Comparison of ENCODE assay signal across 1 cellular context in the genomic region with DNA sequence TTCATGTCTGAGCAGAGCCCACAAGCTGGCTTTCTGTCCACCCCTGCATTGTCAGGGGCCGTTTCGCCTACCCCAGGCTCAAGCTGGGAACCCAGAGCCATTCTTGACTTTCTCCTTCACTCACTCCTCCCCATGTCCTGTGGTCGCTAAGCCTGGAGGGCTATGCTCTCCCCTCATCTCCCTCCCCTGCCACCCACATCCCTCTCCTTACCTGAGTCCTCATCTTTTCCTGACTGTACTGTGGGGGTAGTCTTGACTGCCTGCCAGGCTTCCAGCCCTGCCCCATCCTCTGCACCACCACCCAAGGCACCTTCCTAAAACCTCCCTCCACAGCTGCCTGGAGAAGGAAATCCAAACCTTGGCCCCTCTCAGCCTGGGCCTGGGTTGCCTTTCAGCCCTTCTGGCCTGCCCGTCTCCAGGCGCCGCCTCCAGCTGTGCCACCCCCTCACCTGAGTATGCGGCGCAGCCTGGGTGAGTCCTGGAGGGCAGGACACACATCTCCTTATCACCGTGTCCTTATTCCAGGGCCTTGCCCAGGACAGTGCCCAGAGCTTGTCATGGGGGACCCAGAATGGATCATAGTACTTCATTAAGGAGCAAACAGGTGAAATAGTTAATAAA.
TF ChIP-seq lines count a peak whose summit lies in the region.

No MANE protein-coding gene starts in this region.

TF ChIP-seq in WTC11, 78 proteins besides CTCF, POLR2A, EP300 and RAD21:
- TF ChIP-seq, protein P1, sequence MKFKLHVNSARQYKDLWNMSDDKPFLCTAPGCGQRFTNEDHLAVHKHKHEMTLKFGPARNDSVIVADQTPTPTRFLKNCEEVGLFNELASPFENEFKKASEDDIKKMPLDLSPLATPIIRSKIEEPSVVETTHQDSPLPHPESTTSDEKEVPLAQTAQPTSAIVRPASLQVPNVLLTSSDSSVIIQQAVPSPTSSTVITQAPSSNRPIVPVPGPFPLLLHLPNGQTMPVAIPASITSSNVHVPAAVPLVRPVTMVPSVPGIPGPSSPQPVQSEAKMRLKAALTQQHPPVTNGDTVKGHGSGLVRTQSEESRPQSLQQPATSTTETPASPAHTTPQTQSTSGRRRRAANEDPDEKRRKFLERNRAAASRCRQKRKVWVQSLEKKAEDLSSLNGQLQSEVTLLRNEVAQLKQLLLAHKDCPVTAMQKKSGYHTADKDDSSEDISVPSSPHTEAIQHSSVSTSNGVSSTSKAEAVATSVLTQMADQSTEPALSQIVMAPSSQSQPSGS (CRISPR knock-in tag; IDR thresholded peaks at IDR 0.05; ENCODE audit: borderline replicate concordance, low read depth), result no peak
- TF ChIP-seq SP1 (CRISPR knock-in tag; conservative IDR thresholded peaks at IDR 0.05), result no peak
- no peak for TF ChIP-seq ATF1 (CRISPR knock-in tag; IDR thresholded peaks at IDR 0.05)
- no peak for TF ChIP-seq HMGA2 (CRISPR knock-in tag; IDR thresholded peaks at IDR 0.05)
- no peak for TF ChIP-seq TEAD4 (CRISPR knock-in tag; IDR thresholded peaks at IDR 0.05)
- TF ChIP-seq ZNF263 (CRISPR knock-in tag; IDR thresholded peaks at IDR 0.05; ENCODE audit: low read depth), result no peak
TF ChIP-seq in WTC11: peak in this region for 0.
